ENCODE assay signal across 8 cellular contexts in the genomic region with DNA sequence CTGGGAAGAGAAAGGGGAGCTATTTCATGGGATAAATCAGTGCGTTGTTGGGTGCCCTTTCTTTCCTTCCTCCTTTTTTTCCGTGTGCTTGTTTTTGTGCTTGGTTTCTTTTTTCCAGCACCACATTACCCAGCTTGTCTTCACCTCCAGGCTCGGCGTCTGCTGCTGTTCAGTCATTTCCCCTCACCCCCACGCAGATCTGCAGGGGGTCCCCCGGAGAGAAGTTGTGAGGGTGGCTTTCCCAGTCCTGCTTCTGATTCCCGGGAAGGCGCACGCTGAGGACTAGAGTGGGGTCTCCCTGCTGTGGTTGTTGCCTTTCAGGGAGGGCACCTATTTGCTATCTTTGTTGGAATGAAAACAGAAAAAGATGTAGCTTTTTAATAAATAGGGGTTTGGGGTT. TPM values are rescaled to one million over a fixed set of nuclear protein-coding genes. Genes with fewer than 3 reads are reported as not detected.
DNase-seq lines count a peak whose midpoint lies in the region; ATAC-seq and TF ChIP-seq lines count a peak whose summit lies in the region.

No MANE protein-coding gene starts in this region.

- no peaks in the 10 kb centered on the region for H3K9me3 Mint-ChIP-seq in activated CD8-positive, alpha-beta memory T cell treated with anti-CD3 and anti-CD28 coated beads, Interleukin-2, amount 10 ng/mL, durations not matched to agents 7 days and 5 days (ENCODE audit: low read depth)
- H3K9me3 Mint-ChIP-seq in activated naive CD8-positive, alpha-beta T cell treated with anti-CD3 and anti-CD28 coated beads, Interleukin-2, amount 50 U/mL, for 24 hours = no peaks in the 10 kb centered on the region

- H3K36me3 Mint-ChIP-seq in activated CD8-positive, alpha-beta memory T cell treated with anti-CD3 and anti-CD28 coated beads, Interleukin-2, amount 10 ng/mL, durations not matched to agents 7 days and 5 days = peaks cover 1% of the 10 kb centered on the region
- H3K36me3 Mint-ChIP-seq in activated naive CD8-positive, alpha-beta T cell treated with anti-CD3 and anti-CD28 coated beads, Interleukin-2, amount 50 U/mL, for 24 hours (ENCODE audit: low read depth) = peaks cover 5% of the 10 kb centered on the region

- CTCF ChIA-PET in activated CD8-positive, alpha-beta memory T cell treated with anti-CD3 and anti-CD28 coated beads, Interleukin-2, amount 10 ng/mL, durations not matched to agents 7 days and 5 days (lab: Charles Lee) = interaction anchor here (1.0 kb wide), 1 partner anchor 40 kb away, joined by 3 read pairs; no protein-coding TSS in a partner anchor

- H3K4me1 ChIP-seq in right lobe of liver (peaks cover 0 to 11% (median 4%) of the 10 kb centered on the region in 4 donors), thyroid gland (peaks cover 4 to 14% of the 10 kb centered on the region in 2 donors)

- peaks cover 60% of the 10 kb centered on the region for H3K27me3 Mint-ChIP-seq in activated CD8-positive, alpha-beta memory T cell treated with anti-CD3 and anti-CD28 coated beads, Interleukin-2, amount 10 ng/mL, durations not matched to agents 7 days and 5 days
- H3K27me3 Mint-ChIP-seq in activated naive CD8-positive, alpha-beta T cell treated with anti-CD3 and anti-CD28 coated beads, Interleukin-2, amount 50 U/mL, for 24 hours = peaks cover 4% of the 10 kb centered on the region

- TF ChIP-seq POLR2A in right lobe of liver (IDR thresholded peaks at IDR 0.05) = no peak
- no peak for TF ChIP-seq POLR2A in thyroid gland (IDR thresholded peaks at IDR 0.05)

- peak overlapping the region; percentile 54 to 82 (median 80) for H3K4me3 ChIP-seq in right lobe of liver
- peak overlapping the region in 2 of 3 donors; percentile 71 to 95 for H3K4me3 ChIP-seq in thyroid gland (replicated peaks in 1 of 3)

- intact Hi-C loops in right lobe of liver (cut with DNase I) (no loop called here), thyroid gland (cut with DNase I) (no loop called here), sciatic nerve (cut with DNase I) (no loop called here)

- TF ChIP-seq CTCF in right lobe of liver (IDR thresholded peaks at IDR 0.05) (no peak), thyroid gland (IDR thresholded peaks at IDR 0.05) (no peak)

- H3K27ac ChIP-seq in right lobe of liver = peak overlapping the region in 1 of 3 donors; percentile 79
- peak overlapping the region in 2 of 3 donors; percentile 32 to 93 for H3K27ac ChIP-seq in thyroid gland

- H3K27me3 ChIP-seq in right lobe of liver (no peaks in the 10 kb centered on the region), thyroid gland (no peaks in the 10 kb centered on the region)

- H3K9me3 ChIP-seq in right lobe of liver = no peaks in the 10 kb centered on the region
- no peaks in the 10 kb centered on the region for H3K9me3 ChIP-seq in thyroid gland

- no peak for DNase-seq in activated CD8-positive, alpha-beta memory T cell treated with anti-CD3 and anti-CD28 coated beads, Interleukin-2, amount 10 ng/mL, durations not matched to agents 7 days and 5 days
- DNase-seq in activated CD8-positive, alpha-beta memory T cell treated with anti-CD3 and anti-CD28 coated beads, Interleukin-2, amount 50 U/mL, for 48 hours = no peak
- peak; percentile 19 for DNase-seq in activated naive CD8-positive, alpha-beta T cell treated with anti-CD3 and anti-CD28 coated beads, Interleukin-2, amount 50 U/mL, for 24 hours
- DNase-seq in right lobe of liver (no peak), thyroid gland (no peak), sciatic nerve (ENCODE audit: low spot score) (no peak)

- no peak for ATAC-seq in activated CD8-positive, alpha-beta memory T cell treated with anti-CD3 and anti-CD28 coated beads, Interleukin-2, amount 10 ng/mL, durations not matched to agents 7 days and 5 days
- no peak for ATAC-seq in activated naive CD8-positive, alpha-beta T cell treated with anti-CD3 and anti-CD28 coated beads, Interleukin-2, amount 50 U/mL, for 24 hours
- ATAC-seq in right lobe of liver (no peak), sciatic nerve (no peak), GM19463 (IDR thresholded peaks at IDR 0.05; ENCODE audit: unreplicated experiment) (no peak), HG02798 (IDR thresholded peaks at IDR 0.05; ENCODE audit: poor library complexity, unreplicated experiment) (no peak)

- H3K36me3 ChIP-seq in right lobe of liver = no peaks in the 10 kb centered on the region
- H3K36me3 ChIP-seq in thyroid gland = no peaks in the 10 kb centered on the region

- peaks cover 28% of the 10 kb centered on the region for H3K4me1 Mint-ChIP-seq in activated CD8-positive, alpha-beta memory T cell treated with anti-CD3 and anti-CD28 coated beads, Interleukin-2, amount 10 ng/mL, durations not matched to agents 7 days and 5 days
- H3K4me1 Mint-ChIP-seq in activated naive CD8-positive, alpha-beta T cell treated with anti-CD3 and anti-CD28 coated beads, Interleukin-2, amount 50 U/mL, for 24 hours = peaks cover 59% of the 10 kb centered on the region

- 20% methylated on average over 9 of the region's 9 CpGs for WGBS in right lobe of liver (ENCODE audit: insufficient coverage, low coverage, low lambda C conversion rate, missing lambda C conversion rate)
- 14 to 15% methylated on average over 9 of the region's 9 CpGs for WGBS in thyroid gland, 2 donors

- peak overlapping the region; percentile 75 for H3K4me3 Mint-ChIP-seq in activated CD8-positive, alpha-beta memory T cell treated with anti-CD3 and anti-CD28 coated beads, Interleukin-2, amount 10 ng/mL, durations not matched to agents 7 days and 5 days
- H3K4me3 Mint-ChIP-seq in activated naive CD8-positive, alpha-beta T cell treated with anti-CD3 and anti-CD28 coated beads, Interleukin-2, amount 50 U/mL, for 24 hours = peak overlapping the region; percentile 96

- H3K27ac Mint-ChIP-seq in activated CD8-positive, alpha-beta memory T cell treated with anti-CD3 and anti-CD28 coated beads, Interleukin-2, amount 10 ng/mL, durations not matched to agents 7 days and 5 days = peak overlapping the region; percentile 76
- peak overlapping the region; percentile 92 for H3K27ac Mint-ChIP-seq in activated naive CD8-positive, alpha-beta T cell treated with anti-CD3 and anti-CD28 coated beads, Interleukin-2, amount 50 U/mL, for 24 hours

RNA-seq across cellular contexts. Expression of a gene that starts 1.6 kb away (rescaled TPM):
- 1 to 10 TPM; 2.4 to 2.8 TPM for total RNA-seq in activated CD8-positive, alpha-beta memory T cell treated with anti-CD3 and anti-CD28 coated beads, Interleukin-2, amount 10 ng/mL, durations not matched to agents 7 days and 5 days
- total RNA-seq in right lobe of liver (10 to 100 TPM in 3 of 6 experiments, 1 to 10 TPM in 3; 5.3 to 10.8 (median 9.5) TPM), thyroid gland (10 to 100 TPM; 12.2 to 29.6 (median 17.4) TPM), sciatic nerve (27.1 TPM)
